ENCODE assay signal across 15 cellular contexts in genomic region chr13:101473458-101473857, GRCh38. TPM values are rescaled to one million over a fixed set of nuclear protein-coding genes. Genes with fewer than 3 reads are reported as not detected.
DNase-seq lines count a peak whose midpoint lies in the region; ATAC-seq and TF ChIP-seq lines count a peak whose summit lies in the region.
"Had no signal": no experiment of that assay in that cellular context is flagged by ENCODE, and none has a peak within 500 bp of the region (broad histone marks: within the 10 kb centered on the region; RNA-seq: fewer than 3 reads in every experiment).

No MANE protein-coding gene starts in this region.

- H3K4me1 ChIP-seq in right atrium auricular region (peaks cover 0 to 15% of the 10 kb centered on the region in 2 donors), mammary epithelial cell (ENCODE audit: insufficient read depth, low read length) (peaks cover 18% of the 10 kb centered on the region), upper lobe of right lung (no peaks in the 10 kb centered on the region)

- intact Hi-C loops in Right ventricle myocardium inferior (cut with DNase I) = loop anchor here (10.0 kb wide), 1 partner anchor 329 kb away; no protein-coding TSS in a partner anchor
- intact Hi-C loops in mammary epithelial cell (cut with micrococcal nuclease) = loop anchor here (2.0 kb wide), 1 partner anchor 23 kb away; no protein-coding TSS in a partner anchor
- intact Hi-C loops in upper lobe of right lung (cut with DNase I) = no loop called here
- intact Hi-C loops in CD4-positive, alpha-beta T cell (cut with DNase I, micrococcal nuclease) = no loop called here

- H3K79me2 ChIP-seq in mammary epithelial cell (ENCODE audit: insufficient read depth, low read length) = no peaks in the 10 kb centered on the region

- H3K27ac ChIP-seq in right atrium auricular region (no peak overlapping the region), mammary epithelial cell (ENCODE audit: insufficient read depth, low read depth, low read length) (no peak overlapping the region), upper lobe of right lung (no peak overlapping the region)
- no peak overlapping the region for H3K27ac ChIP-seq in CD4-positive, alpha-beta T cell (ENCODE audit: low read depth, low read length)

- no peaks in the 10 kb centered on the region for H3K36me3 Mint-ChIP-seq in CD4-positive, alpha-beta T cell (ENCODE audit: low read depth)

- POLR2A ChIA-PET in CD4-positive, alpha-beta T cell (lab: Charles Lee) = no interaction called here

- no peaks in the 10 kb centered on the region for H3K4me1 Mint-ChIP-seq in CD4-positive, alpha-beta T cell (ENCODE audit: low read depth)

- H3K27me3 ChIP-seq in right atrium auricular region (no peaks in the 10 kb centered on the region), mammary epithelial cell (ENCODE audit: insufficient read depth, low read length) (no peaks in the 10 kb centered on the region), upper lobe of right lung (no peaks in the 10 kb centered on the region)
- H3K27me3 ChIP-seq in CD4-positive, alpha-beta T cell (ENCODE audit: control insufficient read depth, insufficient read depth, low read length) = no peaks in the 10 kb centered on the region

- H3K9ac ChIP-seq in mammary epithelial cell (ENCODE audit: insufficient read depth, low read length) = no peak overlapping the region

- H3K27me3 Mint-ChIP-seq in CD4-positive, alpha-beta T cell = peaks cover 7% of the 10 kb centered on the region

- no peaks in the 10 kb centered on the region for H4K20me1 ChIP-seq in mammary epithelial cell (ENCODE audit: insufficient read depth, low read length)

- no peak overlapping the region for H3K4me2 ChIP-seq in mammary epithelial cell (ENCODE audit: insufficient read depth, low read depth, low read length)

- in situ Hi-C loops in mammary epithelial cell (cut with MboI; ENCODE audit: low sequenced_read_pairs in 2 of 2) = loop anchor here in 1 of 2 donors (5.0 kb wide), 1 partner anchor 326 kb away; no protein-coding TSS in a partner anchor

- no peak overlapping the region for H3K27ac Mint-ChIP-seq in CD4-positive, alpha-beta T cell
- H3K27ac Mint-ChIP-seq: effector memory CD8-positive, alpha-beta T cell had no signal

- ATAC-seq in Right ventricle myocardium inferior (peak; percentile 68), upper lobe of right lung (peak; percentile 27), HG03095 (IDR thresholded peaks at IDR 0.05; ENCODE audit: unreplicated experiment) (no peak)
- ATAC-seq in CD4-positive, alpha-beta T cell (ENCODE audit: poor library complexity) = no peak
- ATAC-seq: effector memory CD8-positive, alpha-beta T cell; K562; mucosa of descending colon had no signal

- H3K4me3 ChIP-seq in right atrium auricular region (no peak overlapping the region), mammary epithelial cell (replicated peaks in 1 of 3; ENCODE audit: insufficient read depth in 1 of 3, low read depth in 2 of 3, low read length in 3 of 3) (no peak overlapping the region), upper lobe of right lung (no peak overlapping the region)
- H3K4me3 ChIP-seq: K562, mucosa of descending colon had no signal

- no peaks in the 10 kb centered on the region for H3K9me3 Mint-ChIP-seq in CD4-positive, alpha-beta T cell
- H3K9me3 Mint-ChIP-seq: effector memory CD8-positive, alpha-beta T cell had no signal

- dilution Hi-C loops in mammary epithelial cell (cut with HindIII; ENCODE audit: low sequenced_read_pairs) = no loop called here

- no peaks in the 10 kb centered on the region for H3K36me3 ChIP-seq in right atrium auricular region
- no peaks in the 10 kb centered on the region for H3K36me3 ChIP-seq in mammary epithelial cell (ENCODE audit: insufficient read depth, low read length)
- no peaks in the 10 kb centered on the region for H3K36me3 ChIP-seq in upper lobe of right lung

- CTCF ChIA-PET in mammary epithelial cell (lab: Charles Lee; ENCODE audit: low non-redundant PET) = interaction anchor here (1.1 to 1.3 kb wide), 2 partner anchors 20 to 329 kb away, joined by 5 to 7 read pairs; no protein-coding TSS in a partner anchor
- CTCF ChIA-PET in CD4-positive, alpha-beta T cell (lab: Charles Lee) = no interaction called here

- H2AFZ ChIP-seq in mammary epithelial cell (ENCODE audit: low read depth, low read length) = peak overlapping the region; percentile 72

- BruUV-seq in mammary epithelial cell (replicated peaks; lab: Mats Ljungman, UMichigan) = no TSS peak

- DNase-seq in Right ventricle myocardium inferior (ENCODE audit: missing footprints) (no peak), right atrium auricular region (ENCODE audit: low spot score) (no peak), mammary epithelial cell (peak; percentile 82), iris pigment epithelial cell (ENCODE audit: low read depth) (peak; percentile 91), upper lobe of right lung (no peak), DMS153 (lab: John Stamatoyannopoulos, UW) (no peak)
- DNase-seq in CD4-positive, alpha-beta T cell = no peak
- DNase-seq: 8988T; DMS53; effector memory CD8-positive, alpha-beta T cell; mucosa of descending colon; NCI-H2029; retina had no signal

- no peak for TF ChIP-seq CTCF in right atrium auricular region (IDR thresholded peaks at IDR 0.05)
- TF ChIP-seq CTCF in mammary epithelial cell (conservative IDR thresholded peaks at IDR 0.05 in 1 of 2, IDR thresholded peaks at IDR 0.05 in 1 of 2; ENCODE audit: extremely low read depth in 1 of 2, insufficient read depth in 1 of 2, low read depth in 1 of 2, low read length in 2 of 2) = no peak
- TF ChIP-seq CTCF in upper lobe of right lung (IDR thresholded peaks at IDR 0.05) = no peak
- no peak for TF ChIP-seq CTCF in CD4-positive, alpha-beta T cell (IDR thresholded peaks at IDR 0.05)

- no peak overlapping the region for H3K4me3 Mint-ChIP-seq in CD4-positive, alpha-beta T cell
- H3K4me3 Mint-ChIP-seq: effector memory CD8-positive, alpha-beta T cell had no signal

- 55% methylated on average over 2 of the region's 2 CpGs for WGBS in mammary epithelial cell (ENCODE audit: low coverage, missing lambda C conversion rate)

- no peaks in the 10 kb centered on the region for H3K9me3 ChIP-seq in right atrium auricular region
- H3K9me3 ChIP-seq in mammary epithelial cell (replicated peaks; ENCODE audit: insufficient read depth, low read length) = no peaks in the 10 kb centered on the region
- no peaks in the 10 kb centered on the region for H3K9me3 ChIP-seq in upper lobe of right lung
- H3K9me3 ChIP-seq in CD4-positive, alpha-beta T cell (ENCODE audit: control insufficient read depth, low read length) = no peaks in the 10 kb centered on the region
- H3K9me3 ChIP-seq: mucosa of descending colon had no signal

RNA-seq across cellular contexts. Expression of gene ITGBL1, which starts 21.0 kb away (rescaled TPM):
- 8.6 TPM for total RNA-seq in Right ventricle myocardium inferior
- 1 to 10 TPM; 2.4 to 5.4 TPM for total RNA-seq in right atrium auricular region
- total RNA-seq in mammary epithelial cell = 10 to 100 TPM in 1 of 2 donors, 1 to 10 TPM in 1; 5.5 to 16.7 TPM
- polyA plus RNA-seq in mammary epithelial cell = 0.23 TPM
- polyA minus RNA-seq in mammary epithelial cell = 5.1 TPM
- 43.6 TPM for total RNA-seq in upper lobe of right lung
- total RNA-seq in CD4-positive, alpha-beta T cell = not detected

RNA-seq across cellular contexts. Expression of gene NALCN, which starts 57.1 kb away (rescaled TPM):
- total RNA-seq in Right ventricle myocardium inferior (8.7 TPM), right atrium auricular region (10 to 100 TPM in 1 of 2 donors, 1 to 10 TPM in 1; 6.2 to 21.1 TPM), mammary epithelial cell (1 to 10 TPM; 2.4 to 4.5 TPM), upper lobe of right lung (3.5 TPM)
- 0.91 TPM for polyA plus RNA-seq in mammary epithelial cell
- polyA minus RNA-seq in mammary epithelial cell = not detected
- total RNA-seq in CD4-positive, alpha-beta T cell = not detected
- total RNA-seq: K562 had no signal
- polyA plus RNA-seq: K562 had no signal

Comparison
In these comparisons a context has a peak if more than half of its experiments do, and no peak if none do; other contexts are left out.
1. ATAC-seq: peak in Right ventricle myocardium inferior (single experiment) and upper lobe of right lung (single experiment); none in HG03095 (single experiment) and CD4-positive, alpha-beta T cell (single experiment).
2. DNase-seq: peak in mammary epithelial cell (single experiment) and iris pigment epithelial cell (single experiment); none in Right ventricle myocardium inferior (single experiment), right atrium auricular region (single experiment), upper lobe of right lung (single experiment), CD4-positive, alpha-beta T cell (0 of 10) and DMS153 (single experiment).
3. intact Hi-C loops: an anchor here in Right ventricle myocardium inferior (10.0 kb wide) and mammary epithelial cell (2.0 kb wide); none called in upper lobe of right lung and CD4-positive, alpha-beta T cell.